11 cellular contexts compared by ENCODE assay signal in the genomic region with DNA sequence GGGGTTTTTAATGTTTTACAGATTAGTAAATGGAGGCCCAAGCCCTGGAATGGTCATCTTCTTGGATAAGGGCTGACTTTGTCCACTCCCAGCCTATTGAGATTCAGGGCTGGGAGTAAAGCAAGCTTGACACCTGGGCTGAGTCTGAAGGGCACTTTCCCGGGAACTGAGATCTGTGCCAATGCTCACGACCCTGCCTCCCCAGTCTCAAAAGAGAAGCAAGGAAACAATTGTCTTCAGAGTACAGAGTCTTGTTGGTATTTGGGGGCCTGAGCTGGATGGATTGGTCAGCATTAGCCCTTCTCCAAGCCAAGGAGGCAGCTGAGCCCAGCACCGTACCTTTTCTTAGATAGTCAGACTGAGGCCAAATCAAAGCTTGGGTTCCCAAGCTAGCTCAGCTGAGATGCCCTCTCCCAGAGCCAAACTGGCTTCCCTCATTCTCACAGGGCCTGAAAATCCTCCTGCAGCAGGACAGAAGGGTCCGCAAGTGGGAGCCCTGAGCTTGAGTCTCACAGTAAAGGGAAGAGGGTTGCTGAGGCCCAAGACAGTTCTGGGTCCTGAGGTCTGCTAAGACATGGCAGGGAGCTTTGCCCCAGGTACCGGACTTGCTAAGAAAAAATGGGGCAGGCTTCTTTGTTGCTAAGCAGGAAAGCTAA. TPM values are rescaled to one million over a fixed set of nuclear protein-coding genes. Genes with fewer than 3 reads are reported as not detected.
DNase-seq lines count a peak whose midpoint lies in the region; ATAC-seq, FAIRE-seq and TF ChIP-seq lines count a peak whose summit lies in the region.
"Had no signal": no experiment of that assay in that cellular context is flagged by ENCODE, and none has a peak within 500 bp of the region (broad histone marks: within the 10 kb centered on the region; RNA-seq: fewer than 3 reads in every experiment).

No MANE protein-coding gene starts in this region.

- no peak overlapping the region for H2BK15ac ChIP-seq in mesendoderm (replicated peaks; ENCODE audit: low read depth)

- no peak overlapping the region for H3K23ac ChIP-seq in mesendoderm (ENCODE audit: low read length)

- H3K36me3 ChIP-seq in K562 (ENCODE audit: control insufficient read depth, insufficient read depth, low read length), result peaks cover 25% of the 10 kb centered on the region
- H3K36me3 ChIP-seq in mesendoderm (ENCODE audit: control insufficient read depth, insufficient read depth, low read length), result no peaks in the 10 kb centered on the region
- H3K36me3 ChIP-seq in transverse colon, result peaks cover 0 to 11% (median 5%) of the 10 kb centered on the region in 4 donors

- H3K27ac Mint-ChIP-seq in activated naive CD4-positive, alpha-beta T cell treated with anti-CD3 and anti-CD28 coated beads, Interleukin-2, amount 50 U/mL, for 72 hours, result peak overlapping the region; percentile 98 to 100

- no peak overlapping the region for H2BK5ac ChIP-seq in mesendoderm (ENCODE audit: low read length)

- H3K4me2 ChIP-seq in K562 (ENCODE audit: insufficient read depth, low read length) (0 out of 2 replicates have a peak overlapping the region, but pooled peaks have one; percentile 95), mesendoderm (ENCODE audit: low read length) (no peak overlapping the region)

- H3K56ac ChIP-seq in mesendoderm (ENCODE audit: low read length), result peak overlapping the region; percentile 71

- H2BK120ac ChIP-seq in mesendoderm (ENCODE audit: low read depth, low read length), result no peak overlapping the region

- H3K4me3 ChIP-seq in K562, result no peak overlapping the region
- no peak overlapping the region for H3K4me3 ChIP-seq in mesendoderm (ENCODE audit: low read length)
- no peak overlapping the region for H3K4me3 ChIP-seq in transverse colon

- H3K27ac ChIP-seq in K562 (ENCODE audit: extremely low read depth, low read depth, low read length), result peak overlapping the region; percentile 87; the same call in 2 of the 3 replicates
- no peak overlapping the region for H3K27ac ChIP-seq in mesendoderm (ENCODE audit: low read depth, low read length)
- peak overlapping the region; percentile 96 to 97 (median 97) for H3K27ac ChIP-seq in transverse colon

- no peak for FAIRE-seq in K562 (lab: Jason Lieb, UNC)
- FAIRE-seq: HTR-8/SVneo had no signal

- peak overlapping the region; percentile 69 for H2AK5ac ChIP-seq in mesendoderm (ENCODE audit: low read length)

- CTCF ChIA-PET in K562 (lab: Yijun Ruan, JAX; ENCODE audit: low intra/inter-chr PET ratio), result interaction anchor here (1.1 kb wide), 1 partner anchor 59 kb away, joined by 3 read pairs; no protein-coding TSS in a partner anchor

- H4K5ac ChIP-seq in mesendoderm (ENCODE audit: low read length), result no peak overlapping the region

- no peak overlapping the region for H2AFZ ChIP-seq in K562 (ENCODE audit: low read depth, low read length)

- H3K9me3 ChIP-seq in K562 (replicated peaks; ENCODE audit: control insufficient read depth, insufficient read depth, low read depth, low read length), result no peaks in the 10 kb centered on the region
- H3K9me3 ChIP-seq in transverse colon, result no peaks in the 10 kb centered on the region

- 64% methylated on average over 5 of the region's 5 CpGs for WGBS in K562 (ENCODE audit: insufficient coverage, low coverage, missing lambda C conversion rate)
- no CpG with 5 or more reads among the region's 5 CpGs for WGBS in mesendoderm (ENCODE audit: extremely low coverage, insufficient coverage, low lambda C conversion rate)
- WGBS in transverse colon (ENCODE audit: low coverage in 1 of 2), 2 donors, result 87 to 100% methylated on average over 1 to 5 of the region's 5 CpGs

- POLR2A ChIA-PET in K562 (lab: Yijun Ruan, JAX), result interaction anchor here (0.6 to 10.1 kb wide), 22 partner anchors 9 to 1458 kb away, joined by 3 to 277 read pairs (median 6); partner anchors contain the start of genes ANAPC16 and ASCC1

- H3K36me3 Mint-ChIP-seq in activated naive CD4-positive, alpha-beta T cell treated with anti-CD3 and anti-CD28 coated beads, Interleukin-2, amount 50 U/mL, for 72 hours, result peaks cover 35 to 50% of the 10 kb centered on the region in 2 donors

- H3K9me1 ChIP-seq in K562 (ENCODE audit: control insufficient read depth, insufficient read depth, low read length), result no peaks in the 10 kb centered on the region

- H3K79me2 ChIP-seq in K562 (ENCODE audit: control insufficient read depth, insufficient read depth, low read length), result peaks cover 39% of the 10 kb centered on the region
- peaks cover 10% of the 10 kb centered on the region for H3K79me2 ChIP-seq in mesendoderm (ENCODE audit: control insufficient read depth, insufficient read depth, low read length)

- peaks cover 28% of the 10 kb centered on the region for H4K20me1 ChIP-seq in K562 (replicated peaks; ENCODE audit: control insufficient read depth, insufficient read depth, low read length)

- ATAC-seq in activated naive CD4-positive, alpha-beta T cell treated with anti-CD3 and anti-CD28 coated beads, Interleukin-2, amount 50 U/mL, for 72 hours, result no peak
- no peak; the same call in 2 of the 3 replicates for ATAC-seq in K562

- no peaks in the 10 kb centered on the region for H3K9me3 Mint-ChIP-seq in activated naive CD4-positive, alpha-beta T cell treated with anti-CD3 and anti-CD28 coated beads, Interleukin-2, amount 50 U/mL, for 72 hours

- TF ChIP-seq RAD21 in K562 (CRISPR knock-in tag; conservative IDR thresholded peaks at IDR 0.05 in 1 of 2, IDR thresholded peaks at IDR 0.05 in 1 of 2), result 0 out of 4 replicates have a peak, but pooled peaks of 1 of the 2 experiments have one; percentile 12

- intact Hi-C loops in K562 (cut with micrococcal nuclease), result loop anchor here (1.0 to 2.0 kb wide), 3 partner anchors 19 to 51 kb away; no protein-coding TSS in a partner anchor
- intact Hi-C loops in transverse colon (cut with DNase I; ENCODE audit: low total_unique reads), result no loop called here

- peak overlapping the region; percentile 40 to 91; a peak in 2 of 4 replicates for H3K9ac ChIP-seq in K562 (ENCODE audit: insufficient read depth in 1 of 2, low read depth in 2 of 2, low read length in 2 of 2)
- H3K9ac ChIP-seq in mesendoderm (ENCODE audit: low read length), result no peak overlapping the region

- no peak overlapping the region for H3K18ac ChIP-seq in mesendoderm (ENCODE audit: low read length)

- H4K8ac ChIP-seq in mesendoderm (ENCODE audit: low read depth, low read length), result no peak overlapping the region

- in situ Hi-C loops in K562 (cut with MboI), result loop anchor here (5.0 to 10.0 kb wide), 2 partner anchors 45 to 607 kb away; no protein-coding TSS in a partner anchor
- in situ Hi-C loops in transverse colon (cut with MboI; ENCODE audit: low pct_ligation_motif_present in 1 of 4, low pct_unique_long_range_greater_than_20kb in 1 of 4, low sequenced_read_pairs in 3 of 4), result no loop called here

- TF ChIP-seq CTCF in K562 (IDR thresholded peaks at IDR 0.05 in 2 of 3, conservative IDR thresholded peaks at IDR 0.05 in 1 of 3; ENCODE audit: insufficient read depth in 2 of 3, low read depth in 1 of 3, low read length in 3 of 3) (no peak), transverse colon (IDR thresholded peaks at IDR 0.05) (no peak)

- H3K4me1 ChIP-seq in K562 (replicated peaks in 1 of 2; ENCODE audit: control insufficient read depth in 2 of 2, insufficient read depth in 2 of 2, low read length in 2 of 2) (peaks cover 17 to 45% of the 10 kb centered on the region in 2 experiments), mesendoderm (ENCODE audit: control insufficient read depth, low read depth, low read length) (peaks cover 1% of the 10 kb centered on the region), transverse colon (peaks cover 5 to 40% (median 38%) of the 10 kb centered on the region in 4 donors)

- TF ChIP-seq EP300 in K562 (IDR thresholded peaks at IDR 0.05; ENCODE audit: low read length) (no peak), transverse colon (IDR thresholded peaks at IDR 0.05; ENCODE audit: low read depth) (no peak)

- no TSS peak for BruUV-seq in K562 (replicated peaks; lab: Mats Ljungman, UMichigan)

- H3K79me1 ChIP-seq in mesendoderm (ENCODE audit: low read length), result peaks cover 5% of the 10 kb centered on the region

- no peak overlapping the region for H3K4ac ChIP-seq in mesendoderm (ENCODE audit: low read depth, low read length)

- DNase-seq in activated naive CD4-positive, alpha-beta T cell treated with anti-CD3 and anti-CD28 coated beads, Interleukin-2, amount 50 U/mL, for 72 hours (ENCODE audit: low spot score in 2 of 2), result peak in 1 of 2 donors; percentile 13
- DNase-seq in activated naive CD4-positive, alpha-beta T cell treated with Interleukin-2 at 50 U/mL for 16 hours, result no peak
- DNase-seq in K562 (ENCODE audit: extremely low read depth in 1 of 4, low spot score in 3 of 4) (peak in 2 of 4 experiments; percentile 11 to 40), mesendoderm (no peak), transverse colon (no peak), UCSD-AML1 (lab: John Stamatoyannopoulos, UW; ENCODE audit: unreplicated experiment) (no peak), DMS114 treated with DMSO at 0.1 percent for 48 hours (lab: John Stamatoyannopoulos, UW; ENCODE audit: unreplicated experiment) (no peak)
- DNase-seq in stimulated activated CD4-positive, alpha-beta T cell treated with anti-CD3 and anti-CD28 coated beads, Interleukin-4, amount 100 ng/mL, for 1 hour, result no peak
- DNase-seq: activated effector memory CD4-positive, alpha-beta T cell treated with anti-CD3 and anti-CD28 coated beads, Interleukin-2, amount 50 U/mL, for 16 hours; COR-L47 had no signal

- H3K27me3 ChIP-seq in K562 (ENCODE audit: control insufficient read depth in 2 of 2, insufficient read depth in 2 of 2, low read length in 2 of 2), result no peaks in the 10 kb centered on the region
- H3K27me3 ChIP-seq in mesendoderm (ENCODE audit: insufficient read depth, low read length, poor library complexity), result no peaks in the 10 kb centered on the region
- no peaks in the 10 kb centered on the region for H3K27me3 ChIP-seq in transverse colon

- TF ChIP-seq POLR2A in K562 (conservative IDR thresholded peaks at IDR 0.05) (no peak), transverse colon (IDR thresholded peaks at IDR 0.05) (no peak)

RNA-seq across cellular contexts. Expression of gene DDIT4, which starts 3.7 kb away (rescaled TPM):
- 1,000 to 10,000 TPM; 1,025 to 1,076 TPM for total RNA-seq in activated naive CD4-positive, alpha-beta T cell treated with anti-CD3 and anti-CD28 coated beads, Interleukin-2, amount 50 U/mL, for 72 hours
- total RNA-seq in K562 (2011; cell fraction: chromatin; rRNA removed; ENCODE audit: low replicate concordance), result 185 and 371 TPM in 2 replicates
- total RNA-seq in K562 (2011; cell fraction: nucleolus; rRNA removed), result 455 and 610 TPM in 2 replicates
- 314 and 392 TPM in 2 replicates for total RNA-seq in K562 (2011; cell fraction: nucleoplasm; rRNA removed)
- total RNA-seq in K562 (2014; rRNA removed) (593 and 675 TPM in 2 replicates), K562 (2014; rRNA removed; fragmentation: Illumina TruSeq; extraction: Trizol) (159 and 200 TPM in 2 replicates), K562 (2015; rRNA removed; fragmentation: Illumina TruSeq; extraction: Trizol) (13.2 and 14.7 TPM in 2 replicates), K562 (2021) (453 and 674 TPM in 2 replicates), transverse colon (100 to 1,000 TPM in 3 of 4 donors, 10 to 100 TPM in 1; 64.5 to 356 (median 150) TPM)
- polyA plus RNA-seq in K562 (2011; rRNA removed) (228 and 529 TPM in 2 replicates), K562 (2014; fragmentation: Illumina TruSeq; extraction: Trizol) (107 and 370 TPM in 2 replicates), K562 (2014; fragmentation: Nextera tagmentation; extraction: Ambion mirVana) (10 to 100 TPM in 1 of 2 experiments, 1 to 10 TPM in 1; 8.2 to 12.3 TPM), K562 (2014; rRNA removed) (362 and 564 TPM in 2 replicates)
- polyA plus RNA-seq in K562 (2011; cell fraction: cytosol; rRNA removed), result 345 and 451 TPM in 2 replicates
- polyA plus RNA-seq in K562 (2011; cell fraction: nucleus; rRNA removed), result 384 and 450 TPM in 2 replicates
- 184 and 695 TPM in 2 replicates for polyA plus RNA-seq in K562 (2012)
- 156 and 267 TPM in 2 replicates for polyA minus RNA-seq in K562 (2011; rRNA and poly(A)+ RNA removed)
- 180 and 395 TPM in 2 replicates for polyA minus RNA-seq in K562 (2011; cell fraction: cytosol; rRNA and poly(A)+ RNA removed)
- polyA minus RNA-seq in K562 (2011; cell fraction: nucleus; rRNA and poly(A)+ RNA removed), result 272 and 555 TPM in 2 replicates
- 13.6 TPM for polyA plus RNA-seq in mesendoderm (2013, experiment 1 of 2)
- 13.8 TPM for polyA plus RNA-seq in mesendoderm (2013, experiment 2 of 2)
